11 cellular contexts compared by ENCODE assay signal in genomic region chr2:134206573-134206972, GRCh38. TPM values are rescaled to one million over a fixed set of nuclear protein-coding genes. Genes with fewer than 3 reads are reported as not detected.
DNase-seq lines count a peak whose midpoint lies in the region; ATAC-seq, FAIRE-seq and TF ChIP-seq lines count a peak whose summit lies in the region.
"Had no signal": no experiment of that assay in that cellular context is flagged by ENCODE, and none has a peak within 500 bp of the region (broad histone marks: within the 10 kb centered on the region; RNA-seq: fewer than 3 reads in every experiment).

No MANE protein-coding gene starts in this region.

- no TSS peak for BruUV-seq in endothelial cell of umbilical vein (replicated peaks; lab: Mats Ljungman, UMichigan)

- H3K27me3 Mint-ChIP-seq in endodermal cell (ENCODE audit: insufficient read depth) = no peaks in the 10 kb centered on the region

- H3K4me3 ChIP-seq in endothelial cell of umbilical vein (replicated peaks in 1 of 3; ENCODE audit: insufficient read depth in 1 of 3, low read depth in 1 of 3, low read length in 3 of 3) = no peak overlapping the region
- no peak overlapping the region for H3K4me3 ChIP-seq in endodermal cell (ENCODE audit: low read length)
- H3K4me3 ChIP-seq: cardiac muscle cell, HAP-1 had no signal

- FAIRE-seq in endothelial cell of umbilical vein (lab: Jason Lieb, UNC) = peak; percentile 88

- H3K27me3 ChIP-seq in endothelial cell of umbilical vein (ENCODE audit: control insufficient read depth in 2 of 2, insufficient read depth in 2 of 2, low read length in 2 of 2) (no peaks in the 10 kb centered on the region), endodermal cell (ENCODE audit: control insufficient read depth, insufficient read depth, low read length, poor library complexity, severe bottlenecking) (no peaks in the 10 kb centered on the region)
- H3K27me3 ChIP-seq: cardiac muscle cell had no signal

- no peak for TF ChIP-seq POLR2A in endothelial cell of umbilical vein (IDR thresholded peaks at IDR 0.05; ENCODE audit: low read depth, low read length)

- no peak overlapping the region for H2AFZ ChIP-seq in endothelial cell of umbilical vein (ENCODE audit: low read depth, low read length)

- H3K27ac Mint-ChIP-seq in endodermal cell = no peak overlapping the region

- H3K4me2 ChIP-seq in endothelial cell of umbilical vein (ENCODE audit: insufficient read depth, low read length) = no peak overlapping the region

- dilution Hi-C loops in endothelial cell of umbilical vein (cut with MboI; ENCODE audit: extremely low pct_ligation_motif_present, low sequenced_read_pairs) = no loop called here

- TF ChIP-seq CTCF in endothelial cell of umbilical vein (IDR thresholded peaks at IDR 0.05; ENCODE audit: extremely low read depth in 1 of 2, insufficient read depth in 1 of 2, low read depth in 1 of 2, low read length in 2 of 2) (no peak), endodermal cell (conservative IDR thresholded peaks at IDR 0.05) (no peak)

- DNase-seq in ELR (ENCODE audit: low read depth) = peak; percentile 71
- peak; percentile 16 for DNase-seq in MV-4-11 (lab: John Stamatoyannopoulos, UW)
- DNase-seq in endothelial cell of umbilical vein (ENCODE audit: low read depth, low spot score) = peak; percentile 37
- DNase-seq in sciatic nerve (ENCODE audit: low spot score) = no peak
- no peak for DNase-seq in HT-29 (ENCODE audit: low spot score)
- no peak for DNase-seq in endodermal cell
- no peak for DNase-seq in NCI-H526 treated with DMSO at 0.1 percent for 48 hours (lab: John Stamatoyannopoulos, UW)
- DNase-seq: retina had no signal

- H3K9me3 ChIP-seq in endothelial cell of umbilical vein (replicated peaks; ENCODE audit: control insufficient read depth, insufficient read depth, low read length) = no peaks in the 10 kb centered on the region
- H3K9me3 ChIP-seq in endodermal cell (ENCODE audit: control insufficient read depth, low read length) = peaks cover 11% of the 10 kb centered on the region
- H3K9me3 ChIP-seq: HAP-1 had no signal

- WGBS in endodermal cell (ENCODE audit: insufficient coverage in 1 of 2, insufficient read length in 1 of 2), 2 experiments = 40 to 67% methylated on average over 1 to 5 of the region's 5 CpGs

- H3K9ac ChIP-seq in endothelial cell of umbilical vein (replicated peaks; ENCODE audit: extremely low read depth, insufficient read depth, low read length) (no peak overlapping the region), endodermal cell (ENCODE audit: extremely low read depth, low read length, poor library complexity, severe bottlenecking) (no peak overlapping the region)

- peaks cover 4% of the 10 kb centered on the region for H3K9me3 Mint-ChIP-seq in endodermal cell

- H3K4me1 ChIP-seq in endothelial cell of umbilical vein (ENCODE audit: control insufficient read depth, extremely low read depth, insufficient read depth, low read length) (peaks cover 5% of the 10 kb centered on the region), endodermal cell (ENCODE audit: control insufficient read depth, insufficient read depth, low read length) (peaks cover 4% of the 10 kb centered on the region)

- H3K36me3 Mint-ChIP-seq in endodermal cell (ENCODE audit: low read depth) = peaks cover 3% of the 10 kb centered on the region

- H3K9me1 ChIP-seq in endothelial cell of umbilical vein (replicated peaks; ENCODE audit: control insufficient read depth, extremely low read depth, insufficient read depth, low read length) = no peaks in the 10 kb centered on the region

- H3K79me2 ChIP-seq in endothelial cell of umbilical vein (ENCODE audit: control insufficient read depth, insufficient read depth, low read length) = peaks cover 7% of the 10 kb centered on the region

- ATAC-seq in sciatic nerve (peak; percentile 63), GM21447 (IDR thresholded peaks at IDR 0.05; ENCODE audit: unreplicated experiment) (no peak)

- peaks cover 2% of the 10 kb centered on the region for H4K20me1 ChIP-seq in endothelial cell of umbilical vein (replicated peaks; ENCODE audit: control insufficient read depth, extremely low read depth, insufficient read depth, low read length)

- peaks cover 11% of the 10 kb centered on the region for H3K4me1 Mint-ChIP-seq in endodermal cell

- H3K27ac ChIP-seq in endothelial cell of umbilical vein (ENCODE audit: insufficient read depth, low read depth, low read length) = no peak overlapping the region
- no peak overlapping the region for H3K27ac ChIP-seq in endodermal cell (ENCODE audit: low read depth, low read length)
- H3K27ac ChIP-seq: cardiac muscle cell had no signal

- POLR2A ChIA-PET in endothelial cell of umbilical vein (lab: Charles Lee) = no interaction called here

- CTCF ChIA-PET in endothelial cell of umbilical vein (lab: Charles Lee) = interaction anchor here (0.8 to 4.4 kb wide), 23 partner anchors 8 to 320 kb away, joined by 3 to 210 read pairs (median 5); no protein-coding TSS in a partner anchor

- intact Hi-C loops in endothelial cell of umbilical vein (cut with micrococcal nuclease) = loop anchor here (5.0 kb wide), 4 partner anchors 89 to 319 kb away; no protein-coding TSS in a partner anchor
- intact Hi-C loops in sciatic nerve (cut with DNase I) = no loop called here

- H3K36me3 ChIP-seq in endothelial cell of umbilical vein (ENCODE audit: control insufficient read depth in 2 of 2, extremely low read depth in 1 of 2, insufficient read depth in 2 of 2, low read length in 2 of 2) = no peaks in the 10 kb centered on the region
- no peaks in the 10 kb centered on the region for H3K36me3 ChIP-seq in endodermal cell (ENCODE audit: control insufficient read depth, insufficient read depth, low read length)
- H3K36me3 ChIP-seq: cardiac muscle cell, HAP-1 had no signal

- no peak overlapping the region for H3K4me3 Mint-ChIP-seq in endodermal cell

TF ChIP-seq in endothelial cell of umbilical vein, 7 proteins besides CTCF, POLR2A, EP300 and RAD21:
- TF ChIP-seq, protein P1, sequence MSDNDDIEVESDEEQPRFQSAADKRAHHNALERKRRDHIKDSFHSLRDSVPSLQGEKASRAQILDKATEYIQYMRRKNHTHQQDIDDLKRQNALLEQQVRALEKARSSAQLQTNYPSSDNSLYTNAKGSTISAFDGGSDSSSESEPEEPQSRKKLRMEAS (IDR thresholded peaks at IDR 0.05; ENCODE audit: insufficient read depth, insufficient read length) = no peak
- TF ChIP-seq MYC (IDR thresholded peaks at IDR 0.05; ENCODE audit: low read depth, low read length) (no peak), EZH2 (IDR thresholded peaks at IDR 0.05; ENCODE audit: borderline replicate concordance, low read depth, low read length, severe bottlenecking) (no peak), POLR2AphosphoS5 (IDR thresholded peaks at IDR 0.05; ENCODE audit: insufficient read depth, low read depth, low read length) (no peak), JUN (IDR thresholded peaks at IDR 0.05; ENCODE audit: borderline replicate concordance, insufficient read depth, insufficient read length, low read depth) (no peak), GATA2 (IDR thresholded peaks at IDR 0.05; ENCODE audit: insufficient read depth, insufficient read length, low read depth, low read length) (no peak), FOS (IDR thresholded peaks at IDR 0.05; ENCODE audit: borderline replicate concordance, insufficient read depth, low read length) (no peak)

RNA-seq across cellular contexts. Expression of gene MGAT5, which starts 47.3 kb away (rescaled TPM):
- total RNA-seq in endothelial cell of umbilical vein (84.1 TPM in 2 replicates), sciatic nerve (49.6 TPM), endodermal cell (10 to 100 TPM; 57.2 to 78.4 TPM)
- 13.9 and 17.7 TPM in 2 replicates for polyA plus RNA-seq in endothelial cell of umbilical vein
- 23.1 and 23.4 TPM in 2 replicates for polyA plus RNA-seq in endothelial cell of umbilical vein (2011; cell fraction: cytosol; rRNA removed)
- polyA plus RNA-seq in endothelial cell of umbilical vein (2011; cell fraction: nucleus; rRNA removed) = 25.0 and 26.3 TPM in 2 replicates
- polyA plus RNA-seq in endothelial cell of umbilical vein (2012) = 53.0 and 59.9 TPM in 2 replicates
- polyA minus RNA-seq in endothelial cell of umbilical vein = 78.0 and 102 TPM in 2 replicates
- polyA minus RNA-seq in endothelial cell of umbilical vein (2011; cell fraction: cytosol; rRNA and poly(A)+ RNA removed) = 13.4 TPM
- polyA minus RNA-seq in endothelial cell of umbilical vein (2011; cell fraction: nucleus; rRNA and poly(A)+ RNA removed) = 53.6 and 124 TPM in 2 replicates
- total RNA-seq in HT-29 (2014; rRNA removed; shearing (Covaris generic)) = 46.9 and 55.9 TPM in 2 replicates
- 28.2 TPM for polyA plus RNA-seq in endodermal cell (2013, experiment 1 of 2)
- polyA plus RNA-seq in endodermal cell (2013, experiment 2 of 2) = 27.4 TPM

Comparison
In these comparisons a context has a peak if more than half of its experiments do, and no peak if none do; other contexts are left out.
1. DNase-seq: peak in ELR (single experiment), MV-4-11 (single experiment) and endothelial cell of umbilical vein (single experiment); none in sciatic nerve (single experiment), HT-29 (single experiment), endodermal cell (single experiment) and NCI-H526 treated with DMSO at 0.1 percent for 48 hours (single experiment).